Comparison of ENCODE assay signal across 16 cellular contexts in the genomic region with DNA sequence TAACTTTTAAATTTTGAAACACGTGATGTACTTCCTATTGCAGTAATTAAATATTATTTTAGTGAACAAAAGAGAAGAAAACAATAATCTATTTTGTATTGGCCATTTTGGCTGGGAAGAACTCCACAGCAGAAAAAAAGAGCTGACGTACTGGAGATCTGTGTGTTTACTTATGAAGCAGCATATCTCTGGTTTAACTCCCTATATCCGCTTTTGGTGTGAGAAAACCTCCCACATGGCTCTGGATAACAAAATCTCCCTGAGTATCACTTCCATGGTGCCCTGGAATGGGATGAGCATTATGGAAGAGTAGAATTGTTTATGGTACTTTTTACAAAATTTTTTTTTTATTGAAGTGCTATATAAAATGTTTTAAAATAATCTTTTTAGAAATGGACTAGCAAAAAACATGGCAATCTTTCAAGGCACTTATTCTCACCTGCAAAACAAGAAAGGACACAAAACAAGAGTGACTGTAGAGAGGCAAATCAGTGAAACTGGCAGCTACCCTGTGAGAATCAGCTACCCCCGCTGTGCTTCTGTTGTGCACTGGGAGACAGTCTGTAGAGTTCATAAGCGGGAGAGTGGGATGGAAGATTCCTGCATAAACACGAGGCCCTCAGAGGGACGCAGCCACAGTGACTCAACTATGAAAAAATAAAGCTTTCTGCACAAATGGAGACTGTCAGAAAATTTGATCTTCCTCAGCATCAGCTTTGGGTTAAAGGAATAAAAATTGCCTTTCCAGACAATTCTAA.
DNase-seq lines count a peak whose midpoint lies in the region; ATAC-seq and TF ChIP-seq lines count a peak whose summit lies in the region.
"Had no signal": no experiment of that assay in that cellular context is flagged by ENCODE, and none has a peak within 500 bp of the region (broad histone marks: within the 10 kb centered on the region; RNA-seq: fewer than 3 reads in every experiment).

No MANE protein-coding gene starts in this region.

- H3K4me3 ChIP-seq in endodermal cell (ENCODE audit: low read length) = no peak overlapping the region

- DNase-seq in NCI-H69 (lab: John Stamatoyannopoulos, UW) (peak; percentile 0), endodermal cell (peak; percentile 43), superior temporal gyrus (ENCODE audit: extremely low spot score) (peak; percentile 32), NCI-H2171 (lab: John Stamatoyannopoulos, UW) (no peak), NCI-H146 (lab: John Stamatoyannopoulos, UW) (no peak)
- DNase-seq: BE2C; CD4-positive, alpha-beta memory T cell; COR-L47; DMS153; DMS79 treated with DMSO at 0.1 percent for 48 hours; EL; IMR-90 had no signal

- no peak for ATAC-seq in HG03378 (IDR thresholded peaks at IDR 0.05; ENCODE audit: unreplicated experiment)
- ATAC-seq: HCT116 had no signal

- H3K36me3 Mint-ChIP-seq in endodermal cell (ENCODE audit: low read depth) (no peaks in the 10 kb centered on the region), nephron (ENCODE audit: low read depth) (no peaks in the 10 kb centered on the region)
- H3K36me3 Mint-ChIP-seq: CD4-positive, alpha-beta memory T cell had no signal

- no peaks in the 10 kb centered on the region for H3K36me3 ChIP-seq in endodermal cell (ENCODE audit: control insufficient read depth, insufficient read depth, low read length)
- H3K36me3 ChIP-seq: BE2C had no signal

- H3K4me3 Mint-ChIP-seq in endodermal cell = no peak overlapping the region
- H3K4me3 Mint-ChIP-seq in nephron = no peak overlapping the region
- H3K4me3 Mint-ChIP-seq: CD4-positive, alpha-beta memory T cell had no signal

- no peak overlapping the region for H3K27ac ChIP-seq in endodermal cell (ENCODE audit: low read depth, low read length)
- H3K27ac ChIP-seq: C4-2B had no signal

- TF ChIP-seq CTCF in endodermal cell (conservative IDR thresholded peaks at IDR 0.05) (no peak), nephron (IDR thresholded peaks at IDR 0.05; ENCODE audit: unreplicated experiment in 3 of 3) (no peak)

- no peak overlapping the region for H3K9ac ChIP-seq in endodermal cell (ENCODE audit: extremely low read depth, low read length, poor library complexity, severe bottlenecking)

- peaks cover 8% of the 10 kb centered on the region for H3K27me3 Mint-ChIP-seq in endodermal cell (ENCODE audit: insufficient read depth)
- no peaks in the 10 kb centered on the region for H3K27me3 Mint-ChIP-seq in nephron (ENCODE audit: low read depth)
- H3K27me3 Mint-ChIP-seq: CD4-positive, alpha-beta memory T cell had no signal

- no peak overlapping the region for H3K27ac Mint-ChIP-seq in endodermal cell
- H3K27ac Mint-ChIP-seq in nephron = peak overlapping the region in 2 of 3 experiments; percentile 60 to 74
- H3K27ac Mint-ChIP-seq: CD4-positive, alpha-beta memory T cell had no signal

- peaks cover 39% of the 10 kb centered on the region for H3K4me1 Mint-ChIP-seq in endodermal cell
- no peaks in the 10 kb centered on the region for H3K4me1 Mint-ChIP-seq in nephron
- H3K4me1 Mint-ChIP-seq: CD4-positive, alpha-beta memory T cell had no signal

- peaks cover 21% of the 10 kb centered on the region for H3K4me1 ChIP-seq in endodermal cell (ENCODE audit: control insufficient read depth, insufficient read depth, low read length)
- H3K4me1 ChIP-seq: BE2C had no signal

- H3K9me3 Mint-ChIP-seq in endodermal cell (no peaks in the 10 kb centered on the region), nephron (no peaks in the 10 kb centered on the region)

- 35 to 49% methylated on average over 2 to 6 of the region's 7 CpGs for WGBS in endodermal cell (ENCODE audit: insufficient coverage in 1 of 2, insufficient read length in 1 of 2), 2 experiments

- H3K27me3 ChIP-seq in endodermal cell (ENCODE audit: control insufficient read depth, insufficient read depth, low read length, poor library complexity, severe bottlenecking) = peaks cover 20% of the 10 kb centered on the region
- H3K27me3 ChIP-seq: BE2C had no signal

- no peaks in the 10 kb centered on the region for H3K9me3 ChIP-seq in endodermal cell (ENCODE audit: control insufficient read depth, low read length)
- H3K9me3 ChIP-seq: BE2C had no signal

Comparison
In these comparisons a context has a peak if more than half of its experiments do, and no peak if none do; other contexts are left out.
1. DNase-seq: peak in NCI-H69 (single experiment), endodermal cell (single experiment) and superior temporal gyrus (single experiment); none in NCI-H2171 (single experiment) and NCI-H146 (single experiment).